In genomic region chr16:68380676-68381362, GRCh38 we compare ENCODE assay signal across 13 cellular contexts.
"Had no signal": no experiment of that assay in that cellular context is flagged by ENCODE, and none has a peak within 500 bp of the region (broad histone marks: within the 10 kb centered on the region; RNA-seq: fewer than 3 reads in every experiment).

No MANE protein-coding gene starts in this region.

- H3K4me3 ChIP-seq: ovary had no signal

- H3K9me3 ChIP-seq: ovary had no signal

- H3K4me3 Mint-ChIP-seq: activated naive CD8-positive, alpha-beta T cell treated with anti-CD3 and anti-CD28 coated beads for 36 hours; stimulated activated naive B cell treated with anti-CD40 and anti-IgM and Interleukin-4, amounts not matched to agents 10 μg/mL and 1 μg/mL and 100 μg/mL, for 72 hours had no signal

- H3K36me3 ChIP-seq: brain microvascular endothelial cell, ovary had no signal

- H3K27me3 ChIP-seq: brain microvascular endothelial cell, ovary had no signal

- DNase-seq: activated CD4-positive, alpha-beta T cell treated with anti-CD3 and anti-CD28 coated beads, Interleukin-2, amount 50 U/mL, for 1 hour; activated CD4-positive, CD25-positive, alpha-beta regulatory T cell; activated CD8-positive, alpha-beta memory T cell treated with anti-CD3 and anti-CD28 coated beads for 24 hours; activated naive CD8-positive, alpha-beta T cell treated with anti-CD3 and anti-CD28 coated beads for 36 hours; amygdala; brain microvascular endothelial cell; dermis blood vessel endothelial cell; head of caudate nucleus; mesendoderm; ovary; stimulated activated CD4-positive, alpha-beta T cell treated with anti-CD3 and anti-CD28 coated beads, Interleukin-1b, Interleukin-23, amount 100 ng/mL, for 48 hours; stimulated activated naive B cell treated with anti-CD40 and anti-IgM and Interleukin-4, amounts not matched to agents 10 μg/mL and 1 μg/mL and 100 μg/mL, for 72 hours; trophoblast cell had no signal

- H3K9me3 Mint-ChIP-seq: activated naive CD8-positive, alpha-beta T cell treated with anti-CD3 and anti-CD28 coated beads for 36 hours; stimulated activated naive B cell treated with anti-CD40 and anti-IgM and Interleukin-4, amounts not matched to agents 10 μg/mL and 1 μg/mL and 100 μg/mL, for 72 hours had no signal

- H3K36me3 Mint-ChIP-seq: activated naive CD8-positive, alpha-beta T cell treated with anti-CD3 and anti-CD28 coated beads for 36 hours; stimulated activated naive B cell treated with anti-CD40 and anti-IgM and Interleukin-4, amounts not matched to agents 10 μg/mL and 1 μg/mL and 100 μg/mL, for 72 hours had no signal

- H3K4me1 Mint-ChIP-seq: activated naive CD8-positive, alpha-beta T cell treated with anti-CD3 and anti-CD28 coated beads for 36 hours had no signal

- ATAC-seq: stimulated activated naive B cell treated with anti-CD40 and anti-IgM and Interleukin-4, amounts not matched to agents 10 μg/mL and 1 μg/mL and 100 μg/mL, for 72 hours had no signal

- H3K27ac ChIP-seq: brain microvascular endothelial cell, ovary had no signal

- H3K27ac Mint-ChIP-seq: activated naive CD8-positive, alpha-beta T cell treated with anti-CD3 and anti-CD28 coated beads for 36 hours; stimulated activated naive B cell treated with anti-CD40 and anti-IgM and Interleukin-4, amounts not matched to agents 10 μg/mL and 1 μg/mL and 100 μg/mL, for 72 hours had no signal

- H3K27me3 Mint-ChIP-seq: activated naive CD8-positive, alpha-beta T cell treated with anti-CD3 and anti-CD28 coated beads for 36 hours had no signal
